8 cellular contexts compared by ENCODE assay signal in the genomic region with DNA sequence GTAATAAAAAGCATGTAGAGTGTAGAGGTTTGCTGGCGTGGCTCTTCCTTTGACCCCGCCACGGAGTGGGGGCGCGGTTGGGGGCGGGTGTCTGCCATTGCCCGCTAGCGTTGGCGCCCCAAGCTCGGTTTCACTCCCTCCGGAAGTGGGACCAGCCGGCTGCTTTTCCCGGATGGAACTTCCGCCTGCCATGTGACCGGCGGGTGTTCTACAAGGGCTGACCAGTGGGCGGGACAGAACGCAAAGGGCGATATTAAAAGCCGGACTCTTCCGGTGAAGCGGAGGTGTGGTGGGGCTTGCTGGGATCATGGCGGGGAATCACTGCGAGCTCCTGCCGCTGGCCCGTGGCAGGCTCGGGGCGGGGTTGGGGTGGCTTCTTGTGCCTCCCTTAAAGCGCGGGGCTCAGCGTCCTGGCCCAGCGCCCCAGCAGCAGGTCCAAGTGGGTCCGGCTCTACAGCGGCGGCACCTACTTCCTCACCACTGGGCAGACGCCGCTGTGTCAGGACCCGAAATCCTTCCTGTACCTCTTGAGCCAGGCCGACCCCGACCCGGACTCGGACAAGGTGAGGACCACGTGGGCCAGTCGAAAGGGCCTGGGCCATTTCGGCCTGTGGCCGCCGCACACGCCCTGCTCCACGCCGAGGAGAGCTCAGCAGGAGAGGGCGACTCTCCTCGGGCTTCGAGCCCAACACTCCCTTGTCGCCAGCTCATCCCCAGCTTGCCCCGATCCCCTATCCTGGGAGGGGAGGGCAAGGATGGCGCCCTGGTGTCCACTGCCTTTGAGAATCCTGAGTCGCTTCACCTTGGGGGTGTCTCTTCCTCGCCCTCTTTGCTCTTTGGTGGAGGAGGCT.
DNase-seq lines count a peak whose midpoint lies in the region; ATAC-seq and TF ChIP-seq lines count a peak whose summit lies in the region.

No MANE protein-coding gene starts in this region.

- peak overlapping the region; percentile 62 to 74 for H3K27ac ChIP-seq in left lung

- peaks cover 43% of the 10 kb centered on the region for H3K36me3 Mint-ChIP-seq in dendritic cell treated with granulocyte-macrophage colony-stimulating factor and Interleukin-4, amounts not matched to agents 40 ng/mL and 50 ng/mL, for 4 days (ENCODE audit: low read depth)

- H3K27ac Mint-ChIP-seq in dendritic cell treated with granulocyte-macrophage colony-stimulating factor and Interleukin-4, amounts not matched to agents 40 ng/mL and 50 ng/mL, for 4 days, result peak overlapping the region; percentile 98

- peak overlapping the region; percentile 99 for H3K4me3 Mint-ChIP-seq in dendritic cell treated with granulocyte-macrophage colony-stimulating factor and Interleukin-4, amounts not matched to agents 40 ng/mL and 50 ng/mL, for 4 days

- H3K36me3 ChIP-seq in left lung, result peaks cover 0 to 15% of the 10 kb centered on the region in 2 donors

- H3K9me3 ChIP-seq in left lung, result no peaks in the 10 kb centered on the region

- DNase-seq in AG20443 (ENCODE audit: low spot score) (peak; percentile 100), GM19238 (ENCODE audit: insufficient read length, low spot score) (peak; percentile 100), NCI-H526 (lab: John Stamatoyannopoulos, UW) (peak; percentile 82 to 94), left lung (peak; percentile 95)
- peak; percentile 68 for DNase-seq in activated CD4-positive, alpha-beta T cell treated with anti-CD3 and anti-CD28 coated beads, Interleukin-2, amount 50 U/mL, for 1 hour
- peak; percentile 89 to 91 for DNase-seq in stimulated activated CD4-positive, alpha-beta T cell treated with anti-CD3 and anti-CD28 coated beads, Interleukin-2, amount 100 ng/mL, for 24 hours

- TF ChIP-seq CTCF in left lung (IDR thresholded peaks at IDR 0.05), result no peak

- H3K4me1 ChIP-seq in left lung, result peaks cover 0 to 16% of the 10 kb centered on the region in 2 donors

- H3K9me3 Mint-ChIP-seq in dendritic cell treated with granulocyte-macrophage colony-stimulating factor and Interleukin-4, amounts not matched to agents 40 ng/mL and 50 ng/mL, for 4 days, result no peaks in the 10 kb centered on the region

- peak overlapping the region; percentile 84 to 94 for H3K4me3 ChIP-seq in left lung

- peaks cover 15% of the 10 kb centered on the region for H3K4me1 Mint-ChIP-seq in dendritic cell treated with granulocyte-macrophage colony-stimulating factor and Interleukin-4, amounts not matched to agents 40 ng/mL and 50 ng/mL, for 4 days (ENCODE audit: low read depth)

- intact Hi-C loops in dendritic cell treated with granulocyte-macrophage colony-stimulating factor and Interleukin-4, amounts not matched to agents 40 ng/mL and 50 ng/mL, for 4 days (cut with micrococcal nuclease), result no loop called here
- intact Hi-C loops in left lung (cut with DNase I), result no loop called here

- H3K27me3 ChIP-seq in left lung, result no peaks in the 10 kb centered on the region

- ATAC-seq in HG03460 (IDR thresholded peaks at IDR 0.05; ENCODE audit: unreplicated experiment), result peak; percentile 61
- peak; percentile 97 for ATAC-seq in left lung

- H3K27me3 Mint-ChIP-seq in dendritic cell treated with granulocyte-macrophage colony-stimulating factor and Interleukin-4, amounts not matched to agents 40 ng/mL and 50 ng/mL, for 4 days, result no peaks in the 10 kb centered on the region

Comparison
In these comparisons a context has a peak if more than half of its experiments do, and no peak if none do; other contexts are left out.
1. Peak in every context shown above with its lines: DNase-seq, ATAC-seq, H3K4me3 ChIP-seq and H3K27ac ChIP-seq.